In the genomic region with DNA sequence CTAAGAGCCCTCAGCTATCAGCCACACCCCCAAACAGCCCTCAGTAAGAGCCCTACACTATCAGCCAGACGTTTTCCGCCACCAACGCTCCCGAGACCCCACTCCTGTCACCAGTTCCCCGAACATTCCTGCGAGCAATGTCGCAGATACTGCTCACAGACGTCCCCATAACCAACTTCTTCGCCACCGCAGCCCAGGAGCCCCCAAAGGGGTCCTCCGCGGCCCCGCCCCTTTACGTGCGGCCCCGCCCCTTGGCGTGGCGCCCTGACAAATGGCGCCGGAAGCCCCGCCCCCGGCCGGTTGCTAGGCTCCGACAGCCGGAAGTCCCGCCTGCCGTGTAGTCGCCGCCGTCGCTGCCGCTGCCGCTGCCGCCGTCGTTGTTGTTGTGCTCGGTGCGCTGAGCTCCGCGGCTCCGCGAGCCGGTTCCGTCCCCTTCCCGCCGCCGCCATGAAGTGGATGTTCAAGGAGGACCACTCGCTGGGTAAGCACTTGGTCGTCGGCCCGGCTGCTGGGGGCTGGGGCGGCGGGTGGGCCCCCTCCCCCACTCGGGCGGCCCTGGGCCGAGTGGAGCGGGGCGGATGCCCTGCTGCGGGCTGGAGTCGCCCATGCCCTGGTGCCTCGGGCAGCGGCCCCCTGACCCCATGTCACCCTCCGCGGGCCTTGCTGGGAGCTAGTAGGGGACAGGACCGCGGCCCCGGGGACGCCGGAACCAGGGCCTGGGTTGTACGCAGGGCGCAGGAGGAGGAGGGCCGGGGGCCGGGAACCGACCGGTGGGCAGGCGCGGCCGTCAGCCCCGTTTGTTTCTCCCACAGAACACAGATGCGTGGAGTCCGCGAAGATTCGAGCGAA, we compare ENCODE assay signal across 8 cellular contexts.
A peak's percentile ranks its signal among the peaks of the same experiment; 100 is the strongest.
DNase-seq lines count a peak whose midpoint lies in the region; ATAC-seq and TF ChIP-seq lines count a peak whose summit lies in the region.

GABARAPL2 (plus strand) TSS at position 340 of the 849 bp plus-strand sequence; CDS start at position 448, 108 bp downstream.

- DNase-seq in AG10803 (ENCODE audit: low read depth) (peak; percentile 64), NCI-H510A treated with DMSO at 0.1 percent for 48 hours (lab: John Stamatoyannopoulos, UW) (peak; percentile 51), choroid plexus epithelial cell (ENCODE audit: low read depth) (peak; percentile 78), kidney tubule cell (ENCODE audit: low spot score) (peak; percentile 84)
- DNase-seq in activated CD4-positive, alpha-beta T cell treated with anti-CD3 and anti-CD28 coated beads for 4 hours: peak; percentile 89 to 90
- peak; percentile 79 to 90 for DNase-seq in stimulated activated CD4-positive, alpha-beta T cell treated with anti-CD3 and anti-CD28 coated beads, Interleukin-1b, Interleukin-23, amount 100 ng/mL, for 1 hour (ENCODE audit: low read depth in 2 of 2)

- peak within 1 kb of the TSS; percentile 91 for H3K4me3 ChIP-seq in AG10803 (ENCODE audit: low read length)
- H3K4me3 ChIP-seq in choroid plexus epithelial cell (ENCODE audit: low read depth, low read length): peak within 1 kb of the TSS; percentile 92

- TF ChIP-seq POLR2A in GM19099 (IDR thresholded peaks at IDR 0.05; ENCODE audit: extremely low read depth, insufficient read length, low read depth): peak; percentile 49

- ATAC-seq in HG03378 (IDR thresholded peaks at IDR 0.05; ENCODE audit: unreplicated experiment): peak; percentile 57

- TF ChIP-seq CTCF in AG10803 (conservative IDR thresholded peaks at IDR 0.05; ENCODE audit: low read length): no peak
- TF ChIP-seq CTCF in choroid plexus epithelial cell (conservative IDR thresholded peaks at IDR 0.05; ENCODE audit: low read depth, low read length): no peak

Comparison
In these comparisons a context has a peak if more than half of its experiments do, and no peak if none do; other contexts are left out.
1. Peak in every context shown above with its lines: DNase-seq, ATAC-seq and H3K4me3 ChIP-seq.